Comparison of ENCODE assay signal across 7 cellular contexts in genomic region chr11:68022531-68022930, GRCh38. TPM values are rescaled to one million over a fixed set of nuclear protein-coding genes. Genes with fewer than 3 reads are reported as not detected.
"Had no signal": no experiment of that assay in that cellular context is flagged by ENCODE, and none has a peak within 500 bp of the region (broad histone marks: within the 10 kb centered on the region; RNA-seq: fewer than 3 reads in every experiment).

No MANE protein-coding gene starts in this region.

- H3K27ac ChIP-seq: HL-60 had no signal

- DNase-seq: H9, HFFc6, IMR-90 had no signal

- H3K4me3 ChIP-seq: GM23338, K562 had no signal

- ATAC-seq: GM23338, HCT116, K562 had no signal

- H2AFZ ChIP-seq: GM23338 had no signal

- H3K4me3 Mint-ChIP-seq: GM23338, H9, HFFc6 had no signal

- H3K4me2 ChIP-seq: GM23338 had no signal

- H3K27ac Mint-ChIP-seq: GM23338, HFFc6 had no signal

RNA-seq across cellular contexts. Expression of gene ALDH3B1, which starts 12.4 kb away (rescaled TPM):
- total RNA-seq: GM23338, H9 had no signal
